ENCODE assay signal across 1 cellular context in genomic region chr10:5493698-5494097, GRCh38.
TF ChIP-seq lines count a peak whose summit lies in the region.

No MANE protein-coding gene starts in this region.

TF ChIP-seq in HepG2, 621 proteins besides CTCF, POLR2A, EP300 and RAD21 (continued from another document):
- TF ChIP-seq, protein P1, sequence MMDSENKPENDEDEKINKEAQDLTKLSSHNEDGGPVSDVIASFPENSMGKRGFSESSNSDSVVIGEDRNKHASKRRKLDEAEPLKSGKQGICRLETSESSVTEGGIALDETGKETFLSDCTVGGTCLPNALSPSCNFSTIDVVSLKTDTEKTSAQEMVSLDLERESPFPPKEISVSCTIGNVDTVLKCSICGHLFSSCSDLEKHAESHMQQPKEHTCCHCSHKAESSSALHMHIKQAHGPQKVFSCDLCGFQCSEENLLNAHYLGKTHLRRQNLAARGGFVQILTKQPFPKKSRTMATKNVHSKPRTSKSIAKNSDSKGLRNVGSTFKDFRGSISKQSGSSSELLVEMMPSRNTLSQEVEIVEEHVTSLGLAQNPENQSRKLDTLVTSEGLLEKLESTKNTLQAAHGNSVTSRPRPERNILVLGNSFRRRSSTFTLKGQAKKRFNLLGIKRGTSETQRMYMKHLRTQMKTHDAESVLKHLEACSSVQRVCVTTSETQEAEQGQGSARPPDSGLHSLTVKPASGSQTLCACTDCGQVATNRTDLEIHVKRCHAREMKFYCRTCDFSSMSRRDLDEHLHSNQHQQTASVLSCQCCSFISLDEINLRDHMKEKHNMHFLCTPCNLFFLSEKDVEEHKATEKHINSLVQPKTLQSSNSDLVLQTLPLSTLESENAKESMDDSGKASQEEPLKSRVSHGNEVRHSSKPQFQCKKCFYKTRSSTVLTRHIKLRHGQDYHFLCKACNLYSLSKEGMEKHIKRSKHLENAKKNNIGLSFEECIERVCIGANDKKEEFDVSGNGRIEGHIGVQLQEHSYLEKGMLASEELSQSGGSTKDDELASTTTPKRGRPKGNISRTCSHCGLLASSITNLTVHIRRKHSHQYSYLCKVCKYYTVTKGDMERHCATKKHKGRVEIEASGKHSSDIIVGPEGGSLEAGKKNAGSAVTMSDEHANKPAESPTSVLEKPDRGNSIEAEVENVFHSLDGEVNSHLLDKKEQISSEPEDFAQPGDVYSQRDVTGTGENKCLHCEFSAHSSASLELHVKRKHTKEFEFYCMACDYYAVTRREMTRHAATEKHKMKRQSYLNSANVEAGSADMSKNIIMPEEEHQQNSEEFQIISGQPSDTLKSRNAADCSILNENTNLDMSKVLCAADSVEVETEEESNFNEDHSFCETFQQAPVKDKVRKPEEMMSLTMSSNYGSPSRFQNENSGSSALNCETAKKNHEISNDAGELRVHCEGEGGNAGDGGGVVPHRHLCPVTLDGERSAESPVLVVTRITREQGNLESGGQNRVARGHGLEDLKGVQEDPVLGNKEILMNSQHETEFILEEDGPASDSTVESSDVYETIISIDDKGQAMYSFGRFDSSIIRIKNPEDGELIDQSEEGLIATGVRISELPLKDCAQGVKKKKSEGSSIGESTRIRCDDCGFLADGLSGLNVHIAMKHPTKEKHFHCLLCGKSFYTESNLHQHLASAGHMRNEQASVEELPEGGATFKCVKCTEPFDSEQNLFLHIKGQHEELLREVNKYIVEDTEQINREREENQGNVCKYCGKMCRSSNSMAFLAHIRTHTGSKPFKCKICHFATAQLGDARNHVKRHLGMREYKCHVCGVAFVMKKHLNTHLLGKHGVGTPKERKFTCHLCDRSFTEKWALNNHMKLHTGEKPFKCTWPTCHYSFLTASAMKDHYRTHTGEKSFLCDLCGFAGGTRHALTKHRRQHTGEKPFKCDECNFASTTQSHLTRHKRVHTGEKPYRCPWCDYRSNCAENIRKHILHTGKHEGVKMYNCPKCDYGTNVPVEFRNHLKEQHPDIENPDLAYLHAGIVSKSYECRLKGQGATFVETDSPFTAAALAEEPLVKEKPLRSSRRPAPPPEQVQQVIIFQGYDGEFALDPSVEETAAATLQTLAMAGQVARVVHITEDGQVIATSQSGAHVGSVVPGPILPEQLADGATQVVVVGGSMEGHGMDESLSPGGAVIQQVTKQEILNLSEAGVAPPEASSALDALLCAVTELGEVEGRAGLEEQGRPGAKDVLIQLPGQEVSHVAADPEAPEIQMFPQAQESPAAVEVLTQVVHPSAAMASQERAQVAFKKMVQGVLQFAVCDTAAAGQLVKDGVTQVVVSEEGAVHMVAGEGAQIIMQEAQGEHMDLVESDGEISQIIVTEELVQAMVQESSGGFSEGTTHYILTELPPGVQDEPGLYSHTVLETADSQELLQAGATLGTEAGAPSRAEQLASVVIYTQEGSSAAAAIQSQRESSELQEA (CRISPR knock-in tag; IDR thresholded peaks at IDR 0.05; ENCODE audit: not compliant biosample characterization) = no peak
- TF ChIP-seq ESRRA (CRISPR knock-in tag; IDR thresholded peaks at IDR 0.05; ENCODE audit: low read depth) (0 out of 2 replicates have a peak, but pooled peaks have one; percentile 38), FOSL2 (CRISPR knock-in tag; IDR thresholded peaks at IDR 0.05) (peak; percentile 45), ZBTB7B (CRISPR knock-in tag; IDR thresholded peaks at IDR 0.05) (peak; percentile 90), HOXA5 (CRISPR knock-in tag; IDR thresholded peaks at IDR 0.05) (no peak), PRDM4 (CRISPR knock-in tag; IDR thresholded peaks at IDR 0.05; ENCODE audit: borderline replicate concordance) (no peak), POLR2G (IDR thresholded peaks at IDR 0.05; ENCODE audit: low read depth, low read length) (no peak), ZNF878 (CRISPR knock-in tag; IDR thresholded peaks at IDR 0.05) (no peak), MTA3 (CRISPR knock-in tag; IDR thresholded peaks at IDR 0.05) (no peak), BCL6 (CRISPR knock-in tag; IDR thresholded peaks at IDR 0.05) (peak; percentile 61; the same call in 1 of the 2 replicates), IRF2 (CRISPR knock-in tag; IDR thresholded peaks at IDR 0.05) (0 out of 2 replicates have a peak, but pooled peaks have one; percentile 18), ZNF484 (CRISPR knock-in tag; IDR thresholded peaks at IDR 0.05; ENCODE audit: borderline replicate concordance, low read depth) (no peak), ZNF101 (CRISPR knock-in tag; IDR thresholded peaks at IDR 0.05; ENCODE audit: borderline replicate concordance, low read depth) (no peak), ZNF20 (CRISPR knock-in tag; IDR thresholded peaks at IDR 0.05) (no peak), U2AF1 (optimal IDR thresholded peaks at IDR 0.05; ENCODE audit: low read depth, low read length) (no peak), SUZ12 (IDR thresholded peaks at IDR 0.05; ENCODE audit: low read depth, low read length) (no peak)
- TF ChIP-seq, protein P2, sequence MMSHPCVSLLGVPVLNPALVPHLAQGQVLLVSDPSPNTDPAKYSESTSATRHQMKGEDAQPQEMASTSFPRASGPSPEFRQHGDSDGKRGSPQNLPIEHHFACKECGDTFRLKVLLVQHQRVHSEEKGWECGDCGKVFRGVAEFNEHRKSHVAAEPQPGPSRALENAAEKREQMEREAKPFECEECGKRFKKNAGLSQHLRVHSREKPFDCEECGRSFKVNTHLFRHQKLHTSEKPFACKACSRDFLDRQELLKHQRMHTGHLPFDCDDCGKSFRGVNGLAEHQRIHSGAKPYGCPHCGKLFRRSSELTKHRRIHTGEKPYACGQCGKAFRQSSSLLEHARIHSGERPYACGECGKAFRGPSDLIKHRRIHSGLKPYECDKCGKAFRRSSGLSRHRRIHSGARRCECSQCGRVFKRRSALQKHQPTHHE (CRISPR knock-in tag; IDR thresholded peaks at IDR 0.05; ENCODE audit: borderline replicate concordance) = no peak
- TF ChIP-seq, protein P3, sequence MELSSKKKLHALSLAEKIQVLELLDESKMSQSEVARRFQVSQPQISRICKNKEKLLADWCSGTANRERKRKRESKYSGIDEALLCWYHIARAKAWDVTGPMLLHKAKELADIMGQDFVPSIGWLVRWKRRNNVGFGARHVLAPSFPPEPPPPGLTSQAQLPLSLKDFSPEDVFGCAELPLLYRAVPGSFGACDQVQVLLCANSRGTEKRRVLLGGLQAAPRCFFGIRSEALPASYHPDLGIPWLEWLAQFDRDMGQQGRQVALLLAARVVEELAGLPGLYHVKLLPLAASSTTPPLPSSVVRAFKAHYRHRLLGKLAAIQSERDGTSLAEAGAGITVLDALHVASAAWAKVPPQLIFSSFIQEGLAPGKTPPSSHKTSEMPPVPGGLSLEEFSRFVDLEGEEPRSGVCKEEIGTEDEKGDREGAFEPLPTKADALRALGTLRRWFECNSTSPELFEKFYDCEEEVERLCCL (CRISPR knock-in tag; IDR thresholded peaks at IDR 0.05; ENCODE audit: borderline replicate concordance) = no peak
- TF ChIP-seq, protein P4, sequence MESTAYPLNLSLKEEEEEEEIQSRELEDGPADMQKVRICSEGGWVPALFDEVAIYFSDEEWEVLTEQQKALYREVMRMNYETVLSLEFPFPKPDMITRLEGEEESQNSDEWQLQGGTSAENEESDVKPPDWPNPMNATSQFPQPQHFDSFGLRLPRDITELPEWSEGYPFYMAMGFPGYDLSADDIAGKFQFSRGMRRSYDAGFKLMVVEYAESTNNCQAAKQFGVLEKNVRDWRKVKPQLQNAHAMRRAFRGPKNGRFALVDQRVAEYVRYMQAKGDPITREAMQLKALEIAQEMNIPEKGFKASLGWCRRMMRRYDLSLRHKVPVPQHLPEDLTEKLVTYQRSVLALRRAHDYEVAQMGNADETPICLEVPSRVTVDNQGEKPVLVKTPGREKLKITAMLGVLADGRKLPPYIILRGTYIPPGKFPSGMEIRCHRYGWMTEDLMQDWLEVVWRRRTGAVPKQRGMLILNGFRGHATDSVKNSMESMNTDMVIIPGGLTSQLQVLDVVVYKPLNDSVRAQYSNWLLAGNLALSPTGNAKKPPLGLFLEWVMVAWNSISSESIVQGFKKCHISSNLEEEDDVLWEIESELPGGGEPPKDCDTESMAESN (CRISPR knock-in tag; conservative IDR thresholded peaks at IDR 0.05) = no peak
- TF ChIP-seq, protein P5, sequence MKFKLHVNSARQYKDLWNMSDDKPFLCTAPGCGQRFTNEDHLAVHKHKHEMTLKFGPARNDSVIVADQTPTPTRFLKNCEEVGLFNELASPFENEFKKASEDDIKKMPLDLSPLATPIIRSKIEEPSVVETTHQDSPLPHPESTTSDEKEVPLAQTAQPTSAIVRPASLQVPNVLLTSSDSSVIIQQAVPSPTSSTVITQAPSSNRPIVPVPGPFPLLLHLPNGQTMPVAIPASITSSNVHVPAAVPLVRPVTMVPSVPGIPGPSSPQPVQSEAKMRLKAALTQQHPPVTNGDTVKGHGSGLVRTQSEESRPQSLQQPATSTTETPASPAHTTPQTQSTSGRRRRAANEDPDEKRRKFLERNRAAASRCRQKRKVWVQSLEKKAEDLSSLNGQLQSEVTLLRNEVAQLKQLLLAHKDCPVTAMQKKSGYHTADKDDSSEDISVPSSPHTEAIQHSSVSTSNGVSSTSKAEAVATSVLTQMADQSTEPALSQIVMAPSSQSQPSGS (CRISPR knock-in tag; IDR thresholded peaks at IDR 0.05) = 0 out of 2 replicates have a peak, but pooled peaks have one; percentile 31
